ENCODE assay signal across 8 cellular contexts in genomic region chr19:13985771-13986347, GRCh38. TPM values are rescaled to one million over a fixed set of nuclear protein-coding genes. Genes with fewer than 3 reads are reported as not detected.
DNase-seq lines count a peak whose midpoint lies in the region; ATAC-seq and TF ChIP-seq lines count a peak whose summit lies in the region.

No MANE protein-coding gene starts in this region.

- intact Hi-C loops in CD4-positive, alpha-beta memory T cell (cut with micrococcal nuclease): loop anchor here (1.0 kb wide), 6 partner anchors 12 to 106 kb away; partner anchors contain the start of genes BRME1, CC2D1A, DCAF15 and RFX1
- intact Hi-C loops in adrenal gland (cut with DNase I): no loop called here

- 57% methylated on average over 10 of the region's 10 CpGs for WGBS in HUES64
- WGBS in adrenal gland, 4 donors: 81 to 95% (median 87%) methylated on average over 4 to 10 of the region's 10 CpGs

- peak overlapping the region; percentile 95 for H3K27ac ChIP-seq in CD4-positive, alpha-beta memory T cell (ENCODE audit: low read depth, low read length)
- H3K27ac ChIP-seq in HUES64 (ENCODE audit: low read depth, low read length) (peak overlapping the region; percentile 89), adrenal gland (peak overlapping the region; percentile 62 to 86 (median 70)), muscle layer of colon (ENCODE audit: low read depth, low read length) (peak overlapping the region; percentile 68)

- H3K36me3 Mint-ChIP-seq in CD4-positive, alpha-beta memory T cell: peaks cover 17 to 19% of the 10 kb centered on the region in 2 donors

- peaks cover 84% of the 10 kb centered on the region for H3K4me1 ChIP-seq in CD4-positive, alpha-beta memory T cell (ENCODE audit: insufficient read depth, low read length)
- H3K4me1 ChIP-seq in HUES64 (ENCODE audit: insufficient read depth, low read length) (peaks cover 31% of the 10 kb centered on the region), adrenal gland (replicated peaks in 1 of 2) (peaks cover 12 to 20% of the 10 kb centered on the region in 2 donors), muscle layer of colon (ENCODE audit: insufficient read depth, low read length) (peaks cover 6% of the 10 kb centered on the region)

- no peak for TF ChIP-seq POLR2A in adrenal gland (IDR thresholded peaks at IDR 0.05)

- DNase-seq in CD4-positive, alpha-beta memory T cell: no peak
- DNase-seq in adrenal gland (no peak), OCI-M2 (lab: John Stamatoyannopoulos, UW; ENCODE audit: unreplicated experiment) (no peak), KBM-7 (no peak), AG08395 (ENCODE audit: low spot score) (no peak)

- H3K4me1 Mint-ChIP-seq in CD4-positive, alpha-beta memory T cell: peaks cover 33 to 91% (median 63%) of the 10 kb centered on the region in 4 donors

- CTCF ChIA-PET in CD4-positive, alpha-beta memory T cell (lab: Charles Lee; ENCODE audit: partially characterized antibody): interaction anchor here (0.8 to 6.7 kb wide), 7 partner anchors 16 to 73 kb away, joined by 3 to 43 read pairs (median 5); partner anchors contain the start of gene IL27RA

- H3K9me3 ChIP-seq in CD4-positive, alpha-beta memory T cell (ENCODE audit: control insufficient read depth in 1 of 2, low read length in 2 of 2): no peaks in the 10 kb centered on the region
- H3K9me3 ChIP-seq in HUES64 (ENCODE audit: insufficient read depth, low read depth, low read length) (no peaks in the 10 kb centered on the region), adrenal gland (replicated peaks in 1 of 3) (no peaks in the 10 kb centered on the region), muscle layer of colon (ENCODE audit: low read length) (no peaks in the 10 kb centered on the region)

- H3K9ac ChIP-seq in HUES64 (ENCODE audit: low read depth, low read length) (peak overlapping the region; percentile 62), muscle layer of colon (ENCODE audit: low read length) (no peak overlapping the region)

- TF ChIP-seq CTCF in adrenal gland (IDR thresholded peaks at IDR 0.05): no peak

- H3K4me3 ChIP-seq in CD4-positive, alpha-beta memory T cell (ENCODE audit: low read length in 2 of 2): peak overlapping the region; percentile 40 to 49
- H3K4me3 ChIP-seq in HUES64 (ENCODE audit: low read length) (no peak overlapping the region), adrenal gland (no peak overlapping the region), muscle layer of colon (ENCODE audit: low read depth in 1 of 2, low read length in 2 of 2) (peak overlapping the region in 1 of 2 donors; percentile 10)

- peak; percentile 9 for ATAC-seq in GM19328 (IDR thresholded peaks at IDR 0.05; ENCODE audit: unreplicated experiment)

- in situ Hi-C loops in KBM-7 (cut with MboI; ENCODE audit: low pct_unique_long_range_greater_than_20kb, low sequenced_read_pairs): no loop called here

- no peaks in the 10 kb centered on the region for H3K27me3 Mint-ChIP-seq in CD4-positive, alpha-beta memory T cell

- peak overlapping the region; percentile 95 to 100 (median 98) for H3K27ac Mint-ChIP-seq in CD4-positive, alpha-beta memory T cell

- H3K9me3 Mint-ChIP-seq in CD4-positive, alpha-beta memory T cell: no peaks in the 10 kb centered on the region

- H3K36me3 ChIP-seq in CD4-positive, alpha-beta memory T cell (ENCODE audit: insufficient read depth, low read length): no peaks in the 10 kb centered on the region
- H3K36me3 ChIP-seq in HUES64 (ENCODE audit: insufficient read depth, low read length) (no peaks in the 10 kb centered on the region), adrenal gland (replicated peaks in 1 of 2) (no peaks in the 10 kb centered on the region), muscle layer of colon (ENCODE audit: insufficient read depth, low read length) (no peaks in the 10 kb centered on the region)

- POLR2A ChIA-PET in CD4-positive, alpha-beta memory T cell (lab: Charles Lee; ENCODE audit: partially characterized antibody): interaction anchor here (0.6 to 10.0 kb wide), 16 partner anchors 9 to 238 kb away, joined by 3 to 200 read pairs (median 6); partner anchors contain the start of genes DCAF15, IL27RA and RFX1

- H3K27me3 ChIP-seq in CD4-positive, alpha-beta memory T cell (ENCODE audit: insufficient read depth, low read length): no peaks in the 10 kb centered on the region
- no peaks in the 10 kb centered on the region for H3K27me3 ChIP-seq in HUES64 (ENCODE audit: insufficient read depth, low read length)
- no peaks in the 10 kb centered on the region for H3K27me3 ChIP-seq in adrenal gland
- H3K27me3 ChIP-seq in muscle layer of colon (ENCODE audit: control insufficient read depth in 1 of 2, insufficient read depth in 2 of 2, low read length in 2 of 2): no peaks in the 10 kb centered on the region

- H3K4me3 Mint-ChIP-seq in CD4-positive, alpha-beta memory T cell: peak overlapping the region; percentile 34 to 93 (median 80)

RNA-seq across cellular contexts. Expression of gene RFX1, which starts 20.3 kb away (rescaled TPM):
- total RNA-seq in CD4-positive, alpha-beta memory T cell: 10 to 100 TPM; 17.4 to 17.8 TPM
- 1 to 10 TPM in 1 of 2 donors, not detected in 1; 2.5 TPM for polyA plus RNA-seq in CD4-positive, alpha-beta memory T cell
- polyA plus RNA-seq in HUES64 (2013, experiment 1 of 2): 9.2 TPM
- polyA plus RNA-seq in HUES64 (2013, experiment 2 of 2): 10.0 TPM
- 10 to 100 TPM in 3 of 8 donors, 1 to 10 TPM in 5; 5.6 to 21.4 (median 8.3) TPM for total RNA-seq in adrenal gland
- 10 to 100 TPM in 1 of 3 donors, 1 to 10 TPM in 2; 1.4 to 15.4 (median 6.8) TPM for polyA plus RNA-seq in adrenal gland

RNA-seq across cellular contexts. Expression of gene DCAF15, which starts 33.5 kb away (rescaled TPM):
- 10 to 100 TPM; 92.9 to 96.7 TPM for total RNA-seq in CD4-positive, alpha-beta memory T cell
- polyA plus RNA-seq in CD4-positive, alpha-beta memory T cell: 1 to 10 TPM; 4.9 to 7.2 TPM
- polyA plus RNA-seq in HUES64 (2013, experiment 1 of 2): 46.5 TPM
- polyA plus RNA-seq in HUES64 (2013, experiment 2 of 2): 48.3 TPM
- 10 to 100 TPM in 6 of 8 donors, 1 to 10 TPM in 2; 7.6 to 22.8 (median 12.8) TPM for total RNA-seq in adrenal gland
- polyA plus RNA-seq in adrenal gland: 100 to 1,000 TPM in 1 of 3 donors, 10 to 100 TPM in 1, 1 to 10 TPM in 1; 6.7 to 147 (median 54.1) TPM

RNA-seq across cellular contexts. Expression of gene RLN3, which starts 42.1 kb away (rescaled TPM):
- total RNA-seq in CD4-positive, alpha-beta memory T cell: not detected
- under 1 TPM in 1 of 2 donors, not detected in 1; 0.41 TPM for polyA plus RNA-seq in CD4-positive, alpha-beta memory T cell
- polyA plus RNA-seq in HUES64 (2013, experiment 1 of 2): not detected
- polyA plus RNA-seq in HUES64 (2013, experiment 2 of 2): not detected
- not detected for total RNA-seq in adrenal gland
- not detected for polyA plus RNA-seq in adrenal gland

RNA-seq across cellular contexts. Expression of gene IL27RA, which starts 45.7 kb away (rescaled TPM):
- 10 to 100 TPM; 74.3 to 76.2 TPM for total RNA-seq in CD4-positive, alpha-beta memory T cell
- 100 to 1,000 TPM; 101 to 104 TPM for polyA plus RNA-seq in CD4-positive, alpha-beta memory T cell
- polyA plus RNA-seq in HUES64 (2013, experiment 1 of 2): 5.1 TPM
- polyA plus RNA-seq in HUES64 (2013, experiment 2 of 2): 7.7 TPM
- total RNA-seq in adrenal gland: 1 to 10 TPM; 1.2 to 5.2 (median 4.1) TPM
- 1 to 10 TPM; 1.6 to 3.6 (median 2.5) TPM for polyA plus RNA-seq in adrenal gland

RNA-seq across cellular contexts. Expression of gene PODNL1, which starts 47.6 kb away (rescaled TPM):
- total RNA-seq in CD4-positive, alpha-beta memory T cell: not detected
- polyA plus RNA-seq in CD4-positive, alpha-beta memory T cell: not detected
- 0.80 TPM for polyA plus RNA-seq in HUES64 (2013, experiment 1 of 2)
- polyA plus RNA-seq in HUES64 (2013, experiment 2 of 2): 1.6 TPM
- 1 to 10 TPM in 1 of 8 donors, under 1 TPM in 5, not detected in 2; 0.35 to 2.1 (median 0.52) TPM for total RNA-seq in adrenal gland
- polyA plus RNA-seq in adrenal gland: 1 to 10 TPM in 2 of 3 donors, under 1 TPM in 1; 0.15 to 1.7 (median 1.1) TPM

Comparison
In these comparisons a context has a peak if more than half of its experiments do, and no peak if none do; other contexts are left out.
1. H3K4me3 ChIP-seq: peak in CD4-positive, alpha-beta memory T cell (2 of 2); none in HUES64 (single experiment) and adrenal gland (0 of 4).
2. Peak in every context shown above with its lines, with median percentiles within 50 percentile points of each other: H3K27ac ChIP-seq.